ENCODE assay signal across 8 cellular contexts in genomic region chr9:127734747-127735529, GRCh38. TPM values are rescaled to one million over a fixed set of nuclear protein-coding genes. Genes with fewer than 3 reads are reported as not detected.
DNase-seq lines count a peak whose midpoint lies in the region; ATAC-seq and TF ChIP-seq lines count a peak whose summit lies in the region.

TSS of gene TOR2A (minus strand) at chr9:127735294. CDS start at chr9:127735270, 24 bp downstream.

- ATAC-seq in GM18498 (IDR thresholded peaks at IDR 0.05; ENCODE audit: unreplicated experiment) (peak; percentile 87), HG02938 (IDR thresholded peaks at IDR 0.05; ENCODE audit: unreplicated experiment) (peak; percentile 76), T-helper 17 cell (peak; percentile 94), left ventricle myocardium superior (peak; percentile 96)

- peak within 1 kb of the TSS; percentile 93 for H3K27ac ChIP-seq in vagina

- no peaks in the 10 kb centered on the region for H3K27me3 ChIP-seq in vagina

- peak within 1 kb of the TSS; percentile 94 for H3K4me3 Mint-ChIP-seq in T-helper 17 cell

- H3K9me3 ChIP-seq in T-helper 17 cell (ENCODE audit: control insufficient read depth, low read length, poor library complexity, severe bottlenecking) (no peaks in the 10 kb centered on the region), vagina (no peaks in the 10 kb centered on the region)

- intact Hi-C loops in left ventricle myocardium superior (cut with micrococcal nuclease) = loop anchor here (5.0 to 10.0 kb wide), 2 partner anchors 47 to 140 kb away; no protein-coding TSS in a partner anchor
- intact Hi-C loops in vagina (cut with DNase I) = loop anchor here (2.0 to 10.0 kb wide), 4 partner anchors 50 to 230 kb away; no protein-coding TSS in a partner anchor

- H3K27me3 Mint-ChIP-seq in T-helper 17 cell = no peaks in the 10 kb centered on the region

- DNase-seq in NCI-H1694 treated with DMSO at 0.1 percent for 48 hours (lab: John Stamatoyannopoulos, UW) (peak; percentile 93), T-helper 17 cell (peak; percentile 98 to 99 (median 99)), amygdala (lab: John Stamatoyannopoulos, UW) (peak; percentile 53 to 98 (median 94)), left ventricle myocardium superior (peak; percentile 98), pulmonary artery endothelial cell (ENCODE audit: low read depth, low spot score) (peak; percentile 92), vagina (ENCODE audit: extremely low spot score in 2 of 2) (peak in 1 of 2 donors; percentile 97)

- H3K4me1 ChIP-seq in vagina = peaks cover 23% of the 10 kb centered on the region

- peaks cover 0 to 12% of the 10 kb centered on the region in 2 donors for H3K36me3 ChIP-seq in vagina

- peak in 1 of 2 donors; percentile 90 for TF ChIP-seq POLR2A in vagina (IDR thresholded peaks at IDR 0.05)

- H3K36me3 Mint-ChIP-seq in T-helper 17 cell (ENCODE audit: low read depth) = peaks cover 3% of the 10 kb centered on the region

- H3K27ac Mint-ChIP-seq in T-helper 17 cell = peak within 1 kb of the TSS; percentile 95

- peak; percentile 88 to 98 (median 98) for TF ChIP-seq CTCF in vagina (IDR thresholded peaks at IDR 0.05)

- peak within 1 kb of the TSS; percentile 66 to 79 for H3K4me3 ChIP-seq in vagina

- H3K4me1 Mint-ChIP-seq in T-helper 17 cell = peaks cover 13% of the 10 kb centered on the region

RNA-seq across cellular contexts. Expression of gene TOR2A, which starts in this region (rescaled TPM):
- total RNA-seq in T-helper 17 cell (10 to 100 TPM in 1 of 2 donors, 1 to 10 TPM in 1; 9.4 to 10.5 TPM), left ventricle myocardium superior (3.6 TPM), pulmonary artery endothelial cell (5.8 and 7.8 TPM in 2 replicates), vagina (12.3 TPM)
